ENCODE assay signal across 1 cellular context in the genomic region with DNA sequence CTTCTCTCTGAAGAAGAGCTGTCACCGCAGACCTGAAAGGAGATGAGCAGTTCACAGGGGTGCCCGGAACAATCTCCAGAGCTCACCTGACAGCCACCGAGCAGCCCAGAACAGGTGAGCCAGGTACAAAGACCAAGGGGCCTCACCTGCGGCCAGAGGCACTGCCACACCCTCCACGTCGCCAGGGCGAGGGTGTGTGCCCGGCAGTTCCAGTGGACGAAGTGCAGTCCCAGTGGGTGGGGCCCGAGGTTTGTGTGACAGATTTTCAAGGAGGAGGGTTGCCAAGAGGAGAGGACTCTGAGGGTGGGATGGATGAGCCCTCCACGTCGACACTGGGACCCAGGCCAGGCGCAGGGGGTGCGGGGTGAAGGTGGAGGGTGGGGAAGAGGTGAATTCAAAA.
TF ChIP-seq lines count a peak whose summit lies in the region.

No MANE protein-coding gene starts in this region.

TF ChIP-seq in HepG2, 621 proteins besides CTCF, POLR2A, EP300 and RAD21 (continued from another document):
- TF ChIP-seq GABPA (IDR thresholded peaks at IDR 0.05; ENCODE audit: low read depth, low read length) = no peak
- no peak for TF ChIP-seq GABPA (CRISPR knock-in tag; IDR thresholded peaks at IDR 0.05; ENCODE audit: low read depth)
- TF ChIP-seq IKZF1 (IDR thresholded peaks at IDR 0.05) = no peak
- TF ChIP-seq RCOR2 (CRISPR knock-in tag; IDR thresholded peaks at IDR 0.05) = no peak
- no peak for TF ChIP-seq AKNA (CRISPR knock-in tag; IDR thresholded peaks at IDR 0.05; ENCODE audit: borderline replicate concordance)
- TF ChIP-seq, protein P1, sequence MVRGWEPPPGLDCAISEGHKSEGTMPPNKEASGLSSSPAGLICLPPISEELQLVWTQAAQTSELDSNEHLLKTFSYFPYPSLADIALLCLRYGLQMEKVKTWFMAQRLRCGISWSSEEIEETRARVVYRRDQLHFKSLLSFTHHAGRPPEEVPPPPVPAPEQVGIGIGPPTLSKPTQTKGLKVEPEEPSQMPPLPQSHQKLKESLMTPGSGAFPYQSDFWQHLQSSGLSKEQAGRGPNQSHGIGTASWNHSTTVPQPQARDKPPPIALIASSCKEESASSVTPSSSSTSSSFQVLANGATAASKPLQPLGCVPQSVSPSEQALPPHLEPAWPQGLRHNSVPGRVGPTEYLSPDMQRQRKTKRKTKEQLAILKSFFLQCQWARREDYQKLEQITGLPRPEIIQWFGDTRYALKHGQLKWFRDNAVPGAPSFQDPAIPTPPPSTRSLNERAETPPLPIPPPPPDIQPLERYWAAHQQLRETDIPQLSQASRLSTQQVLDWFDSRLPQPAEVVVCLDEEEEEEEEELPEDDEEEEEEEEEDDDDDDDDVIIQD (CRISPR knock-in tag; IDR thresholded peaks at IDR 0.05; ENCODE audit: low read depth) = no peak
- no peak for TF ChIP-seq CREB3 (CRISPR knock-in tag; IDR thresholded peaks at IDR 0.05)
- TF ChIP-seq STAT5B (CRISPR knock-in tag; IDR thresholded peaks at IDR 0.05) = no peak
- TF ChIP-seq NFIC (IDR thresholded peaks at IDR 0.05; ENCODE audit: low read length) = no peak
